ENCODE assay signal across 12 cellular contexts in the genomic region with DNA sequence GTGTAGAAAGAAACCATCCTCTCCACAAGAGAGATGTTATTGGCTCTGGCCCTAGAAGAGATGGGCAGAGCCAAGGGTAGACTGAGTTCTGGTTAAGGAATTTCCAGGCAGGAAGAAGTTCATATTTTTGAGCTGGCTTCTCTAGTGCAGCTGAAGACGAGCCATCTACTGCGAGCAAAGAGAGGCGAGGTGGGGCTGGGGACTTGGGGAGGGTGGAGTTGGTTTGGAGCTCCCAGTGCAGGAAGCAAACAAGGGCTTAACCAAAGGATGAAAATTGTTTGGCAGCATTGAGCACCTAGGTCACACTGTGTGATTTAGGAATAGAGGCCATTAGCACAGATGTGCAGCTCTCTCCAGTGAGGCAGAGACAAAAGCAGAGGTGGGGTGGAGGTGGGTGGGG.
A peak's percentile ranks its signal among the peaks of the same experiment; 100 is the strongest.
DNase-seq lines count a peak whose midpoint lies in the region; TF ChIP-seq lines count a peak whose summit lies in the region.
"Had no signal": no experiment of that assay in that cellular context is flagged by ENCODE, and none has a peak within 500 bp of the region (broad histone marks: within the 10 kb centered on the region; RNA-seq: fewer than 3 reads in every experiment).

No MANE protein-coding gene starts in this region.

- TF ChIP-seq RAD21 in Ishikawa (IDR thresholded peaks at IDR 0.05; ENCODE audit: low read depth): peak; percentile 3; the same call in 1 of the 2 replicates

- peaks cover 7 to 19% of the 10 kb centered on the region in 2 donors for H3K4me1 ChIP-seq in esophagus (ENCODE audit: control insufficient read depth in 2 of 2, insufficient read depth in 2 of 2, low read length in 1 of 2)
- H3K4me1 ChIP-seq in muscle layer of colon (ENCODE audit: insufficient read depth, low read length): peaks cover 70% of the 10 kb centered on the region
- peaks cover 4 to 76% (median 39%) of the 10 kb centered on the region in 4 donors for H3K4me1 ChIP-seq in tibial nerve

- no peaks in the 10 kb centered on the region for H3K36me3 ChIP-seq in esophagus (ENCODE audit: control insufficient read depth in 2 of 2, insufficient read depth in 2 of 2, low read length in 1 of 2)
- H3K36me3 ChIP-seq in muscle layer of colon (ENCODE audit: insufficient read depth, low read length): no peaks in the 10 kb centered on the region
- no peaks in the 10 kb centered on the region for H3K36me3 ChIP-seq in tibial nerve

- TF ChIP-seq CTCF in tibial nerve (IDR thresholded peaks at IDR 0.05): no peak

- TF ChIP-seq EP300 in Ishikawa (IDR thresholded peaks at IDR 0.05; ENCODE audit: borderline replicate concordance) (no peak), tibial nerve (IDR thresholded peaks at IDR 0.05) (no peak)

- no peak overlapping the region for H3K9ac ChIP-seq in muscle layer of colon (ENCODE audit: low read length)

- H3K4me3 ChIP-seq in esophagus (ENCODE audit: low read depth in 1 of 2, low read length in 2 of 2) (no peak overlapping the region), muscle layer of colon (ENCODE audit: low read depth in 1 of 2, low read length in 2 of 2) (no peak overlapping the region), tibial nerve (no peak overlapping the region)
- H3K4me3 ChIP-seq: dorsolateral prefrontal cortex had no signal

- no peak for TF ChIP-seq POLR2A in tibial nerve (IDR thresholded peaks at IDR 0.05)

- H3K9me3 ChIP-seq in esophagus (ENCODE audit: control insufficient read depth in 2 of 2, insufficient read depth in 1 of 2, low read depth in 1 of 2, low read length in 1 of 2) (no peaks in the 10 kb centered on the region), muscle layer of colon (ENCODE audit: low read length) (no peaks in the 10 kb centered on the region), tibial nerve (no peaks in the 10 kb centered on the region)

- H3K27me3 ChIP-seq in esophagus (ENCODE audit: control insufficient read depth in 1 of 2, insufficient read depth in 2 of 2, low read length in 2 of 2) (no peaks in the 10 kb centered on the region), muscle layer of colon (ENCODE audit: control insufficient read depth in 1 of 2, insufficient read depth in 2 of 2, low read length in 2 of 2) (no peaks in the 10 kb centered on the region), tibial nerve (no peaks in the 10 kb centered on the region)
- H3K27me3 ChIP-seq: dorsolateral prefrontal cortex had no signal

- 26 to 37% methylated on average over 3 of the region's 3 CpGs for WGBS in esophagus, 2 donors
- WGBS in tibial nerve, 2 donors: 41 to 58% methylated on average over 3 of the region's 3 CpGs

- H3K27ac ChIP-seq in esophagus (ENCODE audit: low read depth in 2 of 2, low read length in 1 of 2) (peak overlapping the region; percentile 75 to 85), muscle layer of colon (ENCODE audit: low read depth, low read length) (peak overlapping the region; percentile 94), tibial nerve (peak overlapping the region; percentile 14 to 85 (median 60))

- DNase-seq in tibial nerve (ENCODE audit: low spot score in 2 of 2) (peak in 1 of 2 donors; percentile 8), SKM-1 treated with dmso at 0.1 percent for 144 hours (lab: John Stamatoyannopoulos, UW; ENCODE audit: unreplicated experiment) (no peak), NCI-H1417 treated with DMSO at 0.1 percent for 48 hours (lab: John Stamatoyannopoulos, UW) (no peak)
- DNase-seq in activated naive CD4-positive, alpha-beta T cell treated with anti-CD3 and anti-CD28 coated beads, Interleukin-2, amount 50 U/mL, for 16 hours: no peak
- DNase-seq: activated CD4-positive, alpha-beta T cell treated with anti-CD3 and anti-CD28 coated beads for 36 hours; activated T-cell treated with anti-CD3 and anti-CD28 coated beads, Interleukin-2, amount 50 U/mL, for 48 hours; CD4-positive, CD25-positive, alpha-beta regulatory T cell; dorsolateral prefrontal cortex; nucleus accumbens had no signal

TF ChIP-seq in Ishikawa, 13 proteins besides CTCF, POLR2A, EP300 and RAD21:
- TF ChIP-seq, protein P1, sequence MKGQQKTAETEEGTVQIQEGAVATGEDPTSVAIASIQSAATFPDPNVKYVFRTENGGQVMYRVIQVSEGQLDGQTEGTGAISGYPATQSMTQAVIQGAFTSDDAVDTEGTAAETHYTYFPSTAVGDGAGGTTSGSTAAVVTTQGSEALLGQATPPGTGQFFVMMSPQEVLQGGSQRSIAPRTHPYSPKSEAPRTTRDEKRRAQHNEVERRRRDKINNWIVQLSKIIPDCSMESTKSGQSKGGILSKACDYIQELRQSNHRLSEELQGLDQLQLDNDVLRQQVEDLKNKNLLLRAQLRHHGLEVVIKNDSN (IDR thresholded peaks at IDR 0.05): no peak
- TF ChIP-seq FOXM1 (IDR thresholded peaks at IDR 0.05; ENCODE audit: borderline replicate concordance, low read depth) (no peak), ZBTB7A (IDR thresholded peaks at IDR 0.05; ENCODE audit: low read depth) (no peak), TAF1 (IDR thresholded peaks at IDR 0.05; ENCODE audit: low read depth) (no peak)
